In genomic region chr2:5250482-5250881, GRCh38 we compare ENCODE assay signal across 19 cellular contexts.
DNase-seq lines count a peak whose midpoint lies in the region; TF ChIP-seq lines count a peak whose summit lies in the region.
"Had no signal": no experiment of that assay in that cellular context is flagged by ENCODE, and none has a peak within 500 bp of the region (broad histone marks: within the 10 kb centered on the region; RNA-seq: fewer than 3 reads in every experiment).

No MANE protein-coding gene starts in this region.

- intact Hi-C loops in MCF 10A (cut with micrococcal nuclease), result no loop called here
- intact Hi-C loops in mammary epithelial cell (cut with micrococcal nuclease), result no loop called here

- no peaks in the 10 kb centered on the region for H3K27me3 ChIP-seq in mammary epithelial cell (ENCODE audit: insufficient read depth, low read length)
- no peaks in the 10 kb centered on the region for H3K27me3 ChIP-seq in MM.1S (replicated peaks; ENCODE audit: insufficient read depth, low read length)
- H3K27me3 ChIP-seq: breast epithelium, heart left ventricle, neutrophil, upper lobe of left lung had no signal

- H3K9me2 ChIP-seq in MM.1S (replicated peaks; ENCODE audit: insufficient read depth, low read length), result no peaks in the 10 kb centered on the region

- peaks cover 10% of the 10 kb centered on the region for H3K4me1 Mint-ChIP-seq in MCF 10A (ENCODE audit: insufficient read depth, unreplicated experiment)
- H3K4me1 Mint-ChIP-seq: CD4-positive, CD25-positive, alpha-beta regulatory T cell had no signal

- no peaks in the 10 kb centered on the region for H4K20me1 ChIP-seq in mammary epithelial cell (ENCODE audit: insufficient read depth, low read length)
- H4K20me1 ChIP-seq in MM.1S (ENCODE audit: insufficient read depth, low read length), result no peaks in the 10 kb centered on the region

- WGBS in mammary epithelial cell (ENCODE audit: low coverage, missing lambda C conversion rate), result 86% methylated on average over 5 of the region's 5 CpGs

- H3K79me2 ChIP-seq in mammary epithelial cell (ENCODE audit: insufficient read depth, low read length), result no peaks in the 10 kb centered on the region
- H3K79me2 ChIP-seq in MM.1S (ENCODE audit: low read length), result no peaks in the 10 kb centered on the region

- H3K36me3 Mint-ChIP-seq in MCF 10A (ENCODE audit: insufficient read depth, unreplicated experiment), result no peaks in the 10 kb centered on the region
- H3K36me3 Mint-ChIP-seq: activated CD4-positive, alpha-beta memory T cell treated with anti-CD3 and anti-CD28 coated beads for 36 hours; CD4-positive, CD25-positive, alpha-beta regulatory T cell had no signal

- no peak overlapping the region for H3K27ac Mint-ChIP-seq in MCF 10A (ENCODE audit: low read depth, unreplicated experiment)
- H3K27ac Mint-ChIP-seq: activated CD4-positive, alpha-beta memory T cell treated with anti-CD3 and anti-CD28 coated beads for 36 hours; activated naive CD4-positive, alpha-beta T cell treated with anti-CD3 and anti-CD28 coated beads, Interleukin-2, amount 50 U/mL, for 72 hours; activated T-cell treated with anti-CD3 and anti-CD28 coated beads, Interleukin-2, amount 50 U/mL, for 24 hours; CD4-positive, CD25-positive, alpha-beta regulatory T cell had no signal

- peaks cover 15% of the 10 kb centered on the region for H3K9me3 ChIP-seq in mammary epithelial cell (replicated peaks; ENCODE audit: insufficient read depth, low read length)
- H3K9me3 ChIP-seq in SK-N-MC (ENCODE audit: low read depth, low read length), result no peaks in the 10 kb centered on the region
- no peaks in the 10 kb centered on the region for H3K9me3 ChIP-seq in MM.1S (replicated peaks; ENCODE audit: insufficient read depth, low read length)
- H3K9me3 ChIP-seq: breast epithelium, neutrophil, upper lobe of left lung had no signal

- H2AFZ ChIP-seq in mammary epithelial cell (ENCODE audit: low read depth, low read length) (no peak overlapping the region), MM.1S (ENCODE audit: low read length) (no peak overlapping the region)

- in situ Hi-C loops in mammary epithelial cell (cut with MboI; ENCODE audit: low sequenced_read_pairs in 2 of 2), result no loop called here

- H3K4me1 ChIP-seq in mammary epithelial cell (ENCODE audit: insufficient read depth, low read length) (no peaks in the 10 kb centered on the region), MM.1S (ENCODE audit: low read length) (no peaks in the 10 kb centered on the region)
- H3K4me1 ChIP-seq: breast epithelium, heart left ventricle, upper lobe of left lung had no signal

- DNase-seq in MCF 10A (ENCODE audit: unreplicated experiment) (peak; percentile 20), mammary epithelial cell (no peak), SK-N-MC (ENCODE audit: low read depth, low spot score) (peak; percentile 81), iPS DF 19.7 (ENCODE audit: low read depth, low spot score) (peak; percentile 72), germinal center (ENCODE audit: low spot score) (no peak), MM.1S (no peak), cerebellar nuclear complex (lab: John Stamatoyannopoulos, UW) (no peak)
- no peak for DNase-seq in activated CD4-positive, alpha-beta T cell treated with anti-CD3 and anti-CD28 coated beads, Interleukin-2, amount 50 U/mL, for 1 hour
- DNase-seq: activated CD4-positive, alpha-beta memory T cell treated with anti-CD3 and anti-CD28 coated beads for 36 hours; activated T-cell treated with anti-CD3 and anti-CD28 coated beads, Interleukin-2, amount 50 U/mL, for 24 hours; CD4-positive, CD25-positive, alpha-beta regulatory T cell; heart left ventricle; left colon; NCI-H187 treated with DMSO at 0.1 percent for 48 hours; stimulated activated naive CD8-positive, alpha-beta T cell treated with anti-CD3 and anti-CD28 coated beads, Interleukin-15, Interleukin-2, amounts not matched to agents 100 U/mL and 50 U/mL, for 24 hours; upper lobe of left lung had no signal

- no peaks in the 10 kb centered on the region for H3K36me3 ChIP-seq in mammary epithelial cell (ENCODE audit: insufficient read depth, low read length)
- no peaks in the 10 kb centered on the region for H3K36me3 ChIP-seq in SK-N-MC (ENCODE audit: insufficient read depth, low read length)
- no peaks in the 10 kb centered on the region for H3K36me3 ChIP-seq in MM.1S (replicated peaks; ENCODE audit: insufficient read depth, low read length)
- H3K36me3 ChIP-seq: breast epithelium, heart left ventricle, neutrophil, upper lobe of left lung had no signal

- H3K9me3 Mint-ChIP-seq in MCF 10A (ENCODE audit: unreplicated experiment), result peaks cover 11% of the 10 kb centered on the region

- H3K4me3 ChIP-seq in mammary epithelial cell (replicated peaks in 1 of 3; ENCODE audit: insufficient read depth in 1 of 3, low read depth in 2 of 3, low read length in 3 of 3) (no peak overlapping the region), SK-N-MC (peak overlapping the region; percentile 72), MM.1S (ENCODE audit: low read length) (no peak overlapping the region)
- H3K4me3 ChIP-seq: breast epithelium, heart left ventricle, upper lobe of left lung had no signal

- H3F3A ChIP-seq in MM.1S (ENCODE audit: insufficient read depth, low read length), result no peaks in the 10 kb centered on the region

- H3K27me3 Mint-ChIP-seq in MCF 10A (ENCODE audit: insufficient read depth, unreplicated experiment), result no peaks in the 10 kb centered on the region
- H3K27me3 Mint-ChIP-seq: activated CD4-positive, alpha-beta memory T cell treated with anti-CD3 and anti-CD28 coated beads for 36 hours; activated T-cell treated with anti-CD3 and anti-CD28 coated beads, Interleukin-2, amount 50 U/mL, for 24 hours; CD4-positive, CD25-positive, alpha-beta regulatory T cell had no signal

- H3K4me3 Mint-ChIP-seq in MCF 10A (ENCODE audit: unreplicated experiment), result no peak overlapping the region
- H3K4me3 Mint-ChIP-seq: activated CD4-positive, alpha-beta memory T cell treated with anti-CD3 and anti-CD28 coated beads for 36 hours; activated T-cell treated with anti-CD3 and anti-CD28 coated beads, Interleukin-2, amount 50 U/mL, for 24 hours; CD4-positive, CD25-positive, alpha-beta regulatory T cell had no signal

- H3K27ac ChIP-seq in mammary epithelial cell (ENCODE audit: insufficient read depth, low read depth, low read length), result no peak overlapping the region
- no peak overlapping the region for H3K27ac ChIP-seq in SK-N-MC
- H3K27ac ChIP-seq in MM.1S (ENCODE audit: low read length), result no peak overlapping the region
- H3K27ac ChIP-seq: breast epithelium, heart left ventricle, neutrophil, upper lobe of left lung had no signal

- dilution Hi-C loops in mammary epithelial cell (cut with HindIII; ENCODE audit: low sequenced_read_pairs), result no loop called here

- H3K9ac ChIP-seq in mammary epithelial cell (ENCODE audit: insufficient read depth, low read length), result no peak overlapping the region
- H3K9ac ChIP-seq in SK-N-MC (ENCODE audit: insufficient read length), result no peak overlapping the region
- no peak overlapping the region for H3K9ac ChIP-seq in MM.1S (ENCODE audit: low read length)

- CTCF ChIA-PET in MCF 10A (lab: Yijun Ruan, JAX) (no interaction called here), mammary epithelial cell (lab: Charles Lee; ENCODE audit: low non-redundant PET) (no interaction called here)

- POLR2A ChIA-PET in MCF 10A (lab: Yijun Ruan, JAX), result no interaction called here

- TF ChIP-seq CTCF in MCF 10A (IDR thresholded peaks at IDR 0.05; ENCODE audit: unreplicated experiment), result no peak
- TF ChIP-seq CTCF in mammary epithelial cell (conservative IDR thresholded peaks at IDR 0.05 in 1 of 2, IDR thresholded peaks at IDR 0.05 in 1 of 2; ENCODE audit: extremely low read depth in 1 of 2, insufficient read depth in 1 of 2, low read depth in 1 of 2, low read length in 2 of 2), result no peak
- no peak for TF ChIP-seq CTCF in MM.1S (IDR thresholded peaks at IDR 0.05; ENCODE audit: low read length)

- BruUV-seq in MCF 10A (replicated peaks; lab: Mats Ljungman, UMichigan) (no TSS peak), mammary epithelial cell (replicated peaks; lab: Mats Ljungman, UMichigan) (no TSS peak)

- H3K4me2 ChIP-seq in mammary epithelial cell (ENCODE audit: insufficient read depth, low read depth, low read length) (no peak overlapping the region), MM.1S (ENCODE audit: low read depth, low read length) (no peak overlapping the region)

Comparison
In these comparisons a context has a peak if more than half of its experiments do, and no peak if none do; other contexts are left out.
1. DNase-seq: peak in MCF 10A (single experiment), SK-N-MC (single experiment) and iPS DF 19.7 (single experiment); none in mammary epithelial cell (single experiment), germinal center (single experiment), activated CD4-positive, alpha-beta T cell treated with anti-CD3 and anti-CD28 coated beads, Interleukin-2, amount 50 U/mL, for 1 hour (single experiment), MM.1S (single experiment) and cerebellar nuclear complex (0 of 2).